ENCODE assay signal across 8 cellular contexts in the genomic region with DNA sequence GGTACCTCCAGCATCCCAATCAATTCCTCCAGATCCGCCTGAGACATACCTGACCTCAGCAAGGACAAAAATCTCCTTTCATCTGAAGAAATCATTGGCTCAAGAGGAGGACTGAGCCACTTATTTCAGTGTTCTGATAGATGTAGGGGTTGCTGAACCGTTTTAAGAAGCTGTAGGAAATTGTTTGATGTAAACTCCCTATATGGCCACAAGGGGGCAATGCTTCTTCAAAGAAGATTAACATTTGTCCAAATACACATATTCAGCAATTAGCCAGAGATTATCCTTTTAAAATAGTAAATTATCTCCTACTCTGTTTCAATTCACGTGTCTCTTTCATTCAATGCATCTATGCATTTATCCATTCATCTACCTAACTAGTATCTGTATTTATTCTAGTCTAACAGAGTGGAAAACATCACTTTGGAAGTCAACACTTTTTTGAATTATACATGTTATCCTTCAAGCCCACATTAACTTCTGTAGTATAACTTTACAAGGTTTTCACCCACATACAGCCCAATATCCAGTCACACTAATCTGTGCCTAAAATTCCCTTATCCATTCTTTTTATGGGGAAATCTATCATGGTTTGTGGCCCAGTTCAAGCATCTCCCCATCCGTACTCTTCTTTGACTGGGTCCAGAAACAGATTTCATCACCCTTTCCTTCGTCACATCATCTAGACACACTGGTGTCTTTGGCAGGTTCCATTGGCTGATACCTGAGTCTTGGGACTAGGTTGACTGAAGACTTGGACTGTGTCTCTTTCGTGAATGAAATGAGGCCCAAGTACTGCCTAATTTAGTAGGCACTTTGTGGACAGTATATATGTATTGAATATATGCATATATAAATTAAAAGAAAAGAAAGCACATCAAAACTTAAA.
A peak's percentile ranks its signal among the peaks of the same experiment; 100 is the strongest.
DNase-seq lines count a peak whose midpoint lies in the region; ATAC-seq, FAIRE-seq and TF ChIP-seq lines count a peak whose summit lies in the region.

No MANE protein-coding gene starts in this region.

- no peaks in the 10 kb centered on the region for H3K79me2 ChIP-seq in GM12878 (ENCODE audit: control insufficient read depth, insufficient read depth, low read length)

- H3K36me3 ChIP-seq in GM12878 (ENCODE audit: control insufficient read depth in 2 of 2, insufficient read depth in 2 of 2, low read length in 1 of 2) (no peaks in the 10 kb centered on the region), transverse colon (no peaks in the 10 kb centered on the region)

- no peaks in the 10 kb centered on the region for H3K27me3 ChIP-seq in GM12878 (replicated peaks in 1 of 2; ENCODE audit: control insufficient read depth in 2 of 2, insufficient read depth in 2 of 2, low read length in 1 of 2)
- H3K27me3 ChIP-seq in transverse colon: peaks cover 10% of the 10 kb centered on the region

- TF ChIP-seq CTCF in D721Med (IDR thresholded peaks at IDR 0.05; ENCODE audit: insufficient read depth, missing control alignments) (peak; percentile 64), GM12878 (IDR thresholded peaks at IDR 0.05 in 2 of 3, conservative IDR thresholded peaks at IDR 0.05 in 1 of 3; ENCODE audit: control insufficient read depth in 2 of 3, extremely low read depth in 1 of 3, insufficient read depth in 1 of 3, low read depth in 3 of 3, low read length in 3 of 3) (peak; percentile 64 to 71 (median 67); a peak in 5 of 6 replicates), transverse colon (IDR thresholded peaks at IDR 0.05) (peak; percentile 53 to 81 (median 70))

- in situ Hi-C loops in GM12878 (cut with MboI): no loop called here
- in situ Hi-C loops in transverse colon (cut with MboI; ENCODE audit: low pct_ligation_motif_present in 1 of 4, low pct_unique_long_range_greater_than_20kb in 1 of 4, low sequenced_read_pairs in 3 of 4): no loop called here

- RAD21 ChIA-PET in GM12878 (lab: Charles Lee; ENCODE audit: unreplicated experiment): interaction anchor here (0.6 to 1.3 kb wide), 3 partner anchors 16 to 44 kb away, joined by 3 to 5 read pairs (median 4); no protein-coding TSS in a partner anchor

- DNase-seq in D721Med (ENCODE audit: insufficient read length, low spot score) (no peak), H4 (ENCODE audit: low spot score) (peak; percentile 33), NCI-H345 treated with DMSO at 0.1 percent for 48 hours (lab: John Stamatoyannopoulos, UW; ENCODE audit: unreplicated experiment) (peak; percentile 33), GM12878 (ENCODE audit: low read depth, low spot score) (peak; percentile 8), kidney tubule cell (ENCODE audit: low spot score) (peak; percentile 62), transverse colon (no peak)
- DNase-seq in activated CD4-positive, alpha-beta T cell treated with anti-CD3 and anti-CD28 coated beads for 1 hour: no peak
- no peak for DNase-seq in activated effector memory CD4-positive, alpha-beta T cell treated with anti-CD3 and anti-CD28 coated beads, Interleukin-2, amount 50 U/mL, for 16 hours

- TF ChIP-seq EP300 in GM12878 (IDR thresholded peaks at IDR 0.05; ENCODE audit: borderline replicate concordance in 1 of 2, control insufficient read depth in 1 of 2, low read depth in 2 of 2, low read length in 2 of 2): no peak
- no peak for TF ChIP-seq EP300 in transverse colon (IDR thresholded peaks at IDR 0.05; ENCODE audit: low read depth)

- H3K4me2 ChIP-seq in GM12878 (ENCODE audit: control insufficient read depth, insufficient read depth): no peak overlapping the region

- H3K4me3 ChIP-seq in GM12878 (no peak overlapping the region), transverse colon (no peak overlapping the region)

- 22% methylated on average over 6 of the region's 6 CpGs for WGBS in GM12878 (ENCODE audit: insufficient coverage, insufficient replicate concordance, low lambda C conversion rate, missing lambda C conversion rate)
- WGBS in transverse colon (ENCODE audit: low coverage in 1 of 2), 2 donors: 0 to 48% methylated on average over 2 to 6 of the region's 6 CpGs

- intact Hi-C loops in GM12878 (cut with micrococcal nuclease; ENCODE audit: unreplicated experiment) (loop anchor here (2.0 kb wide), 1 partner anchor 16 kb away; no protein-coding TSS in a partner anchor), transverse colon (cut with DNase I; ENCODE audit: low total_unique reads) (no loop called here)

- no peak for TF ChIP-seq POLR2A in GM12878 (IDR thresholded peaks at IDR 0.05; ENCODE audit: low read depth, low read length)
- no peak for TF ChIP-seq POLR2A in transverse colon (IDR thresholded peaks at IDR 0.05)

- POLR2A ChIA-PET in GM12878 (lab: Charles Lee): no interaction called here

- TF ChIP-seq RAD21 in GM12878 (IDR thresholded peaks at IDR 0.05; ENCODE audit: insufficient read depth, low read depth, low read length): peak; percentile 52

- peak; percentile 63 for ATAC-seq in GM12878

- CTCF ChIA-PET in GM12878 (lab: Yijun Ruan, JAX): interaction anchor here (0.6 to 2.7 kb wide), 10 partner anchors 9 to 262 kb away, joined by 3 to 26 read pairs (median 4); no protein-coding TSS in a partner anchor

- FAIRE-seq in D721Med (lab: Jason Lieb, UNC): no peak
- peak; percentile 93 for FAIRE-seq in GM12878 (lab: Jason Lieb, UNC)

- SMC1A ChIA-PET in GM12878 (lab: Charles Lee; ENCODE audit: uncharacterized antibody, unreplicated experiment): no interaction called here

- H3K9me3 ChIP-seq in GM12878 (replicated peaks; ENCODE audit: control insufficient read depth, insufficient read depth, low read length): no peaks in the 10 kb centered on the region
- no peaks in the 10 kb centered on the region for H3K9me3 ChIP-seq in transverse colon

- no TSS peak for BruUV-seq in GM12878 (replicated peaks; lab: Mats Ljungman, UMichigan)

- no peak overlapping the region for H3K9ac ChIP-seq in GM12878 (ENCODE audit: control insufficient read depth, insufficient read depth, low read length)

- H3K4me1 ChIP-seq in GM12878 (ENCODE audit: control insufficient read depth, insufficient read depth, low read length) (no peaks in the 10 kb centered on the region), transverse colon (no peaks in the 10 kb centered on the region)

- no peaks in the 10 kb centered on the region for H4K20me1 ChIP-seq in GM12878 (ENCODE audit: control insufficient read depth, insufficient read depth)

- H3K27ac ChIP-seq in GM12878 (ENCODE audit: control insufficient read depth, insufficient read depth) (no peak overlapping the region), transverse colon (no peak overlapping the region)

- H2AFZ ChIP-seq in GM12878 (ENCODE audit: control insufficient read depth, low read depth, low read length): no peak overlapping the region

TF ChIP-seq in GM12878, 131 proteins besides CTCF, POLR2A, EP300 and RAD21:
- TF ChIP-seq, protein P1, sequence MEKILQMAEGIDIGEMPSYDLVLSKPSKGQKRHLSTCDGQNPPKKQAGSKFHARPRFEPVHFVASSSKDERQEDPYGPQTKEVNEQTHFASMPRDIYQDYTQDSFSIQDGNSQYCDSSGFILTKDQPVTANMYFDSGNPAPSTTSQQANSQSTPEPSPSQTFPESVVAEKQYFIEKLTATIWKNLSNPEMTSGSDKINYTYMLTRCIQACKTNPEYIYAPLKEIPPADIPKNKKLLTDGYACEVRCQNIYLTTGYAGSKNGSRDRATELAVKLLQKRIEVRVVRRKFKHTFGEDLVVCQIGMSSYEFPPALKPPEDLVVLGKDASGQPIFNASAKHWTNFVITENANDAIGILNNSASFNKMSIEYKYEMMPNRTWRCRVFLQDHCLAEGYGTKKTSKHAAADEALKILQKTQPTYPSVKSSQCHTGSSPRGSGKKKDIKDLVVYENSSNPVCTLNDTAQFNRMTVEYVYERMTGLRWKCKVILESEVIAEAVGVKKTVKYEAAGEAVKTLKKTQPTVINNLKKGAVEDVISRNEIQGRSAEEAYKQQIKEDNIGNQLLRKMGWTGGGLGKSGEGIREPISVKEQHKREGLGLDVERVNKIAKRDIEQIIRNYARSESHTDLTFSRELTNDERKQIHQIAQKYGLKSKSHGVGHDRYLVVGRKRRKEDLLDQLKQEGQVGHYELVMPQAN (conservative IDR thresholded peaks at IDR 0.05): no peak
- no peak for TF ChIP-seq SUZ12 (IDR thresholded peaks at IDR 0.05; ENCODE audit: unreplicated experiment)
- TF ChIP-seq, protein P2, sequence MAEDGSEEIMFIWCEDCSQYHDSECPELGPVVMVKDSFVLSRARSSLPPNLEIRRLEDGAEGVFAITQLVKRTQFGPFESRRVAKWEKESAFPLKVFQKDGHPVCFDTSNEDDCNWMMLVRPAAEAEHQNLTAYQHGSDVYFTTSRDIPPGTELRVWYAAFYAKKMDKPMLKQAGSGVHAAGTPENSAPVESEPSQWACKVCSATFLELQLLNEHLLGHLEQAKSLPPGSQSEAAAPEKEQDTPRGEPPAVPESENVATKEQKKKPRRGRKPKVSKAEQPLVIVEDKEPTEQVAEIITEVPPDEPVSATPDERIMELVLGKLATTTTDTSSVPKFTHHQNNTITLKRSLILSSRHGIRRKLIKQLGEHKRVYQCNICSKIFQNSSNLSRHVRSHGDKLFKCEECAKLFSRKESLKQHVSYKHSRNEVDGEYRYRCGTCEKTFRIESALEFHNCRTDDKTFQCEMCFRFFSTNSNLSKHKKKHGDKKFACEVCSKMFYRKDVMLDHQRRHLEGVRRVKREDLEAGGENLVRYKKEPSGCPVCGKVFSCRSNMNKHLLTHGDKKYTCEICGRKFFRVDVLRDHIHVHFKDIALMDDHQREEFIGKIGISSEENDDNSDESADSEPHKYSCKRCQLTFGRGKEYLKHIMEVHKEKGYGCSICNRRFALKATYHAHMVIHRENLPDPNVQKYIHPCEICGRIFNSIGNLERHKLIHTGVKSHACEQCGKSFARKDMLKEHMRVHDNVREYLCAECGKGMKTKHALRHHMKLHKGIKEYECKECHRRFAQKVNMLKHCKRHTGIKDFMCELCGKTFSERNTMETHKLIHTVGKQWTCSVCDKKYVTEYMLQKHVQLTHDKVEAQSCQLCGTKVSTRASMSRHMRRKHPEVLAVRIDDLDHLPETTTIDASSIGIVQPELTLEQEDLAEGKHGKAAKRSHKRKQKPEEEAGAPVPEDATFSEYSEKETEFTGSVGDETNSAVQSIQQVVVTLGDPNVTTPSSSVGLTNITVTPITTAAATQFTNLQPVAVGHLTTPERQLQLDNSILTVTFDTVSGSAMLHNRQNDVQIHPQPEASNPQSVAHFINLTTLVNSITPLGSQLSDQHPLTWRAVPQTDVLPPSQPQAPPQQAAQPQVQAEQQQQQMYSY (CRISPR knock-in tag; IDR thresholded peaks at IDR 0.05): no peak
- no peak for TF ChIP-seq HDGF (IDR thresholded peaks at IDR 0.05)
- TF ChIP-seq SMC3 (IDR thresholded peaks at IDR 0.05; ENCODE audit: borderline replicate concordance, low read length): peak; percentile 19; the same call in 1 of the 2 replicates
- TF ChIP-seq, protein P3, sequence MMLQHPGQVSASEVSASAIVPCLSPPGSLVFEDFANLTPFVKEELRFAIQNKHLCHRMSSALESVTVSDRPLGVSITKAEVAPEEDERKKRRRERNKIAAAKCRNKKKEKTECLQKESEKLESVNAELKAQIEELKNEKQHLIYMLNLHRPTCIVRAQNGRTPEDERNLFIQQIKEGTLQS (IDR thresholded peaks at IDR 0.05; ENCODE audit: borderline replicate concordance, extremely low read depth, low read depth, low read length): no peak

Comparison
In these comparisons a context has a peak if more than half of its experiments do, and no peak if none do; other contexts are left out.
1. DNase-seq: peak in H4 (single experiment), NCI-H345 treated with DMSO at 0.1 percent for 48 hours (single experiment), GM12878 (single experiment) and kidney tubule cell (single experiment); none in D721Med (single experiment), transverse colon (single experiment), activated CD4-positive, alpha-beta T cell treated with anti-CD3 and anti-CD28 coated beads for 1 hour (single experiment) and activated effector memory CD4-positive, alpha-beta T cell treated with anti-CD3 and anti-CD28 coated beads, Interleukin-2, amount 50 U/mL, for 16 hours (single experiment).
2. Peak in every context shown above with its lines, with median percentiles within 50 percentile points of each other: CTCF ChIP-seq.